ENCODE assay signal across 14 cellular contexts in genomic region chr9:2072752-2073405, GRCh38. TPM values are rescaled to one million over a fixed set of nuclear protein-coding genes. Genes with fewer than 3 reads are reported as not detected.
DNase-seq lines count a peak whose midpoint lies in the region; ATAC-seq and TF ChIP-seq lines count a peak whose summit lies in the region.
"Had no signal": no experiment of that assay in that cellular context is flagged by ENCODE, and none has a peak within 500 bp of the region (broad histone marks: within the 10 kb centered on the region; RNA-seq: fewer than 3 reads in every experiment).

No MANE protein-coding gene starts in this region.

- no peaks in the 10 kb centered on the region for H3K4me1 Mint-ChIP-seq in memory B cell
- H3K4me1 Mint-ChIP-seq: GM23338 had no signal

- no peaks in the 10 kb centered on the region for H4K20me1 ChIP-seq in hepatocyte (ENCODE audit: insufficient read depth, poor library complexity, severe bottlenecking)
- H4K20me1 ChIP-seq: BLaER1 treated with 17β-estradiol and CSF1 and Interleukin-3, amounts not matched to agents 10 nM and 100 nM had no signal

- no peaks in the 10 kb centered on the region for H3K79me2 ChIP-seq in hepatocyte

- DNase-seq in memory B cell (ENCODE audit: low spot score in 2 of 2) = no peak
- no peak for DNase-seq in NCI-H524 (lab: John Stamatoyannopoulos, UW)
- no peak for DNase-seq in NCI-H345 (lab: John Stamatoyannopoulos, UW)
- DNase-seq in hepatocyte (ENCODE audit: low spot score) = no peak
- DNase-seq in NCI-H1417 treated with DMSO at 0.1 percent for 48 hours (lab: John Stamatoyannopoulos, UW) = no peak
- DNase-seq: NCI-H187, NCI-H748 treated with DMSO at 0.1 percent for 48 hours, small intestine, T1000 had no signal

- H3K27me3 ChIP-seq in hepatocyte = no peaks in the 10 kb centered on the region
- H3K27me3 ChIP-seq: BLaER1 treated with 17β-estradiol and CSF1 and Interleukin-3, amounts not matched to agents 10 nM and 100 nM had no signal

- H3K4me3 Mint-ChIP-seq in memory B cell = no peak overlapping the region
- H3K4me3 Mint-ChIP-seq: GM23338 had no signal

- ATAC-seq in GM18870 (IDR thresholded peaks at IDR 0.05; ENCODE audit: unreplicated experiment) = peak; percentile 55
- peak; percentile 55 for ATAC-seq in GM21447 (IDR thresholded peaks at IDR 0.05; ENCODE audit: unreplicated experiment)
- peak; percentile 83 for ATAC-seq in HG03457 (IDR thresholded peaks at IDR 0.05; ENCODE audit: unreplicated experiment)
- no peak for ATAC-seq in memory B cell (ENCODE audit: low read depth)
- ATAC-seq: GM23338 had no signal

- H3K27ac Mint-ChIP-seq in memory B cell = peak overlapping the region; percentile 72
- H3K27ac Mint-ChIP-seq: GM23338 had no signal

- no peak overlapping the region for H3K4me3 ChIP-seq in hepatocyte
- H3K4me3 ChIP-seq: BLaER1 treated with 17β-estradiol and CSF1 and Interleukin-3, amounts not matched to agents 10 nM and 100 nM; GM23338 had no signal

- H2AFZ ChIP-seq in hepatocyte = no peak overlapping the region
- H2AFZ ChIP-seq: GM23338 had no signal

- H3K36me3 ChIP-seq in hepatocyte (replicated peaks; ENCODE audit: insufficient read depth, low read depth) = peaks cover 2% of the 10 kb centered on the region

- H3K4me1 ChIP-seq in hepatocyte (ENCODE audit: insufficient read depth) = no peaks in the 10 kb centered on the region
- H3K4me1 ChIP-seq: BLaER1 treated with 17β-estradiol and CSF1 and Interleukin-3, amounts not matched to agents 10 nM and 100 nM had no signal

- no peaks in the 10 kb centered on the region for H3K27me3 Mint-ChIP-seq in memory B cell

- H3K4me2 ChIP-seq in hepatocyte = no peak overlapping the region
- H3K4me2 ChIP-seq: BLaER1 treated with 17β-estradiol and CSF1 and Interleukin-3, amounts not matched to agents 10 nM and 100 nM; GM23338 had no signal

- no peak overlapping the region for H3K27ac ChIP-seq in hepatocyte
- H3K27ac ChIP-seq: BLaER1 treated with 17β-estradiol and CSF1 and Interleukin-3, amounts not matched to agents 10 nM and 100 nM had no signal

- H3K9me2 ChIP-seq in hepatocyte (replicated peaks; ENCODE audit: insufficient read depth) = no peaks in the 10 kb centered on the region

- no peaks in the 10 kb centered on the region for H3K9me3 ChIP-seq in hepatocyte (ENCODE audit: low read depth)
- H3K9me3 ChIP-seq: BLaER1 treated with 17β-estradiol and CSF1 and Interleukin-3, amounts not matched to agents 10 nM and 100 nM had no signal

- TF ChIP-seq CTCF in hepatocyte (IDR thresholded peaks at IDR 0.05; ENCODE audit: poor library complexity) = no peak

- H3K36me3 Mint-ChIP-seq in memory B cell = peaks cover 42% of the 10 kb centered on the region

- 95% methylated on average over 8 of the region's 8 CpGs for WGBS in hepatocyte (ENCODE audit: low lambda C conversion rate, missing lambda C conversion rate)

- H3K9me3 Mint-ChIP-seq in memory B cell = no peaks in the 10 kb centered on the region
- H3K9me3 Mint-ChIP-seq: GM23338 had no signal

RNA-seq across cellular contexts. Expression of gene SMARCA2, which starts 57.7 kb away (rescaled TPM):
- 65.3 and 95.1 TPM in 2 replicates for total RNA-seq in hepatocyte
- 30.1 and 39.9 TPM in 2 replicates for polyA plus RNA-seq in hepatocyte
